ENCODE assay signal across 1 cellular context in genomic region chr3:187139126-187139894, GRCh38.
TF ChIP-seq lines count a peak whose summit lies in the region.

Gene RPL39L (minus strand): TSS chr3:187139496. CDS start chr3:187121300, 18,196 bp downstream.

TF ChIP-seq in K562, 482 proteins besides CTCF, POLR2A, EP300 and RAD21 (continued from another document):
- TF ChIP-seq, protein P1, sequence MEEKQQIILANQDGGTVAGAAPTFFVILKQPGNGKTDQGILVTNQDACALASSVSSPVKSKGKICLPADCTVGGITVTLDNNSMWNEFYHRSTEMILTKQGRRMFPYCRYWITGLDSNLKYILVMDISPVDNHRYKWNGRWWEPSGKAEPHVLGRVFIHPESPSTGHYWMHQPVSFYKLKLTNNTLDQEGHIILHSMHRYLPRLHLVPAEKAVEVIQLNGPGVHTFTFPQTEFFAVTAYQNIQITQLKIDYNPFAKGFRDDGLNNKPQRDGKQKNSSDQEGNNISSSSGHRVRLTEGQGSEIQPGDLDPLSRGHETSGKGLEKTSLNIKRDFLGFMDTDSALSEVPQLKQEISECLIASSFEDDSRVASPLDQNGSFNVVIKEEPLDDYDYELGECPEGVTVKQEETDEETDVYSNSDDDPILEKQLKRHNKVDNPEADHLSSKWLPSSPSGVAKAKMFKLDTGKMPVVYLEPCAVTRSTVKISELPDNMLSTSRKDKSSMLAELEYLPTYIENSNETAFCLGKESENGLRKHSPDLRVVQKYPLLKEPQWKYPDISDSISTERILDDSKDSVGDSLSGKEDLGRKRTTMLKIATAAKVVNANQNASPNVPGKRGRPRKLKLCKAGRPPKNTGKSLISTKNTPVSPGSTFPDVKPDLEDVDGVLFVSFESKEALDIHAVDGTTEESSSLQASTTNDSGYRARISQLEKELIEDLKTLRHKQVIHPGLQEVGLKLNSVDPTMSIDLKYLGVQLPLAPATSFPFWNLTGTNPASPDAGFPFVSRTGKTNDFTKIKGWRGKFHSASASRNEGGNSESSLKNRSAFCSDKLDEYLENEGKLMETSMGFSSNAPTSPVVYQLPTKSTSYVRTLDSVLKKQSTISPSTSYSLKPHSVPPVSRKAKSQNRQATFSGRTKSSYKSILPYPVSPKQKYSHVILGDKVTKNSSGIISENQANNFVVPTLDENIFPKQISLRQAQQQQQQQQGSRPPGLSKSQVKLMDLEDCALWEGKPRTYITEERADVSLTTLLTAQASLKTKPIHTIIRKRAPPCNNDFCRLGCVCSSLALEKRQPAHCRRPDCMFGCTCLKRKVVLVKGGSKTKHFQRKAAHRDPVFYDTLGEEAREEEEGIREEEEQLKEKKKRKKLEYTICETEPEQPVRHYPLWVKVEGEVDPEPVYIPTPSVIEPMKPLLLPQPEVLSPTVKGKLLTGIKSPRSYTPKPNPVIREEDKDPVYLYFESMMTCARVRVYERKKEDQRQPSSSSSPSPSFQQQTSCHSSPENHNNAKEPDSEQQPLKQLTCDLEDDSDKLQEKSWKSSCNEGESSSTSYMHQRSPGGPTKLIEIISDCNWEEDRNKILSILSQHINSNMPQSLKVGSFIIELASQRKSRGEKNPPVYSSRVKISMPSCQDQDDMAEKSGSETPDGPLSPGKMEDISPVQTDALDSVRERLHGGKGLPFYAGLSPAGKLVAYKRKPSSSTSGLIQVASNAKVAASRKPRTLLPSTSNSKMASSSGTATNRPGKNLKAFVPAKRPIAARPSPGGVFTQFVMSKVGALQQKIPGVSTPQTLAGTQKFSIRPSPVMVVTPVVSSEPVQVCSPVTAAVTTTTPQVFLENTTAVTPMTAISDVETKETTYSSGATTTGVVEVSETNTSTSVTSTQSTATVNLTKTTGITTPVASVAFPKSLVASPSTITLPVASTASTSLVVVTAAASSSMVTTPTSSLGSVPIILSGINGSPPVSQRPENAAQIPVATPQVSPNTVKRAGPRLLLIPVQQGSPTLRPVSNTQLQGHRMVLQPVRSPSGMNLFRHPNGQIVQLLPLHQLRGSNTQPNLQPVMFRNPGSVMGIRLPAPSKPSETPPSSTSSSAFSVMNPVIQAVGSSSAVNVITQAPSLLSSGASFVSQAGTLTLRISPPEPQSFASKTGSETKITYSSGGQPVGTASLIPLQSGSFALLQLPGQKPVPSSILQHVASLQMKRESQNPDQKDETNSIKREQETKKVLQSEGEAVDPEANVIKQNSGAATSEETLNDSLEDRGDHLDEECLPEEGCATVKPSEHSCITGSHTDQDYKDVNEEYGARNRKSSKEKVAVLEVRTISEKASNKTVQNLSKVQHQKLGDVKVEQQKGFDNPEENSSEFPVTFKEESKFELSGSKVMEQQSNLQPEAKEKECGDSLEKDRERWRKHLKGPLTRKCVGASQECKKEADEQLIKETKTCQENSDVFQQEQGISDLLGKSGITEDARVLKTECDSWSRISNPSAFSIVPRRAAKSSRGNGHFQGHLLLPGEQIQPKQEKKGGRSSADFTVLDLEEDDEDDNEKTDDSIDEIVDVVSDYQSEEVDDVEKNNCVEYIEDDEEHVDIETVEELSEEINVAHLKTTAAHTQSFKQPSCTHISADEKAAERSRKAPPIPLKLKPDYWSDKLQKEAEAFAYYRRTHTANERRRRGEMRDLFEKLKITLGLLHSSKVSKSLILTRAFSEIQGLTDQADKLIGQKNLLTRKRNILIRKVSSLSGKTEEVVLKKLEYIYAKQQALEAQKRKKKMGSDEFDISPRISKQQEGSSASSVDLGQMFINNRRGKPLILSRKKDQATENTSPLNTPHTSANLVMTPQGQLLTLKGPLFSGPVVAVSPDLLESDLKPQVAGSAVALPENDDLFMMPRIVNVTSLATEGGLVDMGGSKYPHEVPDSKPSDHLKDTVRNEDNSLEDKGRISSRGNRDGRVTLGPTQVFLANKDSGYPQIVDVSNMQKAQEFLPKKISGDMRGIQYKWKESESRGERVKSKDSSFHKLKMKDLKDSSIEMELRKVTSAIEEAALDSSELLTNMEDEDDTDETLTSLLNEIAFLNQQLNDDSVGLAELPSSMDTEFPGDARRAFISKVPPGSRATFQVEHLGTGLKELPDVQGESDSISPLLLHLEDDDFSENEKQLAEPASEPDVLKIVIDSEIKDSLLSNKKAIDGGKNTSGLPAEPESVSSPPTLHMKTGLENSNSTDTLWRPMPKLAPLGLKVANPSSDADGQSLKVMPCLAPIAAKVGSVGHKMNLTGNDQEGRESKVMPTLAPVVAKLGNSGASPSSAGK (IDR thresholded peaks at IDR 0.05) = peak; percentile 97
- TF ChIP-seq ZNF77 (CRISPR knock-in tag; IDR thresholded peaks at IDR 0.05) (no peak), RFX7 (CRISPR knock-in tag; IDR thresholded peaks at IDR 0.05) (no peak), ZNF586 (CRISPR knock-in tag; conservative IDR thresholded peaks at IDR 0.05) (no peak), ELK3 (CRISPR knock-in tag; IDR thresholded peaks at IDR 0.05) (no peak), SAP30 (IDR thresholded peaks at IDR 0.05; ENCODE audit: borderline replicate concordance, insufficient read depth, low read depth, low read length, poor library complexity, severe bottlenecking) (peak; percentile 72), MAX (CRISPR knock-in tag; IDR thresholded peaks at IDR 0.05) (peak; percentile 83), RNF2 (IDR thresholded peaks at IDR 0.05) (peak; percentile 90)
- TF ChIP-seq, protein P2, sequence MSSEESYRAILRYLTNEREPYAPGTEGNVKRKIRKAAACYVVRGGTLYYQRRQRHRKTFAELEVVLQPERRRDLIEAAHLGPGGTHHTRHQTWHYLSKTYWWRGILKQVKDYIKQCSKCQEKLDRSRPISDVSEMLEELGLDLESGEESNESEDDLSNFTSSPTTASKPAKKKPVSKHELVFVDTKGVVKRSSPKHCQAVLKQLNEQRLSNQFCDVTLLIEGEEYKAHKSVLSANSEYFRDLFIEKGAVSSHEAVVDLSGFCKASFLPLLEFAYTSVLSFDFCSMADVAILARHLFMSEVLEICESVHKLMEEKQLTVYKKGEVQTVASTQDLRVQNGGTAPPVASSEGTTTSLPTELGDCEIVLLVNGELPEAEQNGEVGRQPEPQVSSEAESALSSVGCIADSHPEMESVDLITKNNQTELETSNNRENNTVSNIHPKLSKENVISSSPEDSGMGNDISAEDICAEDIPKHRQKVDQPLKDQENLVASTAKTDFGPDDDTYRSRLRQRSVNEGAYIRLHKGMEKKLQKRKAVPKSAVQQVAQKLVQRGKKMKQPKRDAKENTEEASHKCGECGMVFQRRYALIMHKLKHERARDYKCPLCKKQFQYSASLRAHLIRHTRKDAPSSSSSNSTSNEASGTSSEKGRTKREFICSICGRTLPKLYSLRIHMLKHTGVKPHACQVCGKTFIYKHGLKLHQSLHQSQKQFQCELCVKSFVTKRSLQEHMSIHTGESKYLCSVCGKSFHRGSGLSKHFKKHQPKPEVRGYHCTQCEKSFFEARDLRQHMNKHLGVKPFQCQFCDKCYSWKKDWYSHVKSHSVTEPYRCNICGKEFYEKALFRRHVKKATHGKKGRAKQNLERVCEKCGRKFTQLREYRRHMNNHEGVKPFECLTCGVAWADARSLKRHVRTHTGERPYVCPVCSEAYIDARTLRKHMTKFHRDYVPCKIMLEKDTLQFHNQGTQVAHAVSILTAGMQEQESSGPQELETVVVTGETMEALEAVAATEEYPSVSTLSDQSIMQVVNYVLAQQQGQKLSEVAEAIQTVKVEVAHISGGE (CRISPR knock-in tag; IDR thresholded peaks at IDR 0.05) = peak in 1 of 3 experiments; percentile 48; a peak in 1 of 6 replicates
- TF ChIP-seq, protein P3, sequence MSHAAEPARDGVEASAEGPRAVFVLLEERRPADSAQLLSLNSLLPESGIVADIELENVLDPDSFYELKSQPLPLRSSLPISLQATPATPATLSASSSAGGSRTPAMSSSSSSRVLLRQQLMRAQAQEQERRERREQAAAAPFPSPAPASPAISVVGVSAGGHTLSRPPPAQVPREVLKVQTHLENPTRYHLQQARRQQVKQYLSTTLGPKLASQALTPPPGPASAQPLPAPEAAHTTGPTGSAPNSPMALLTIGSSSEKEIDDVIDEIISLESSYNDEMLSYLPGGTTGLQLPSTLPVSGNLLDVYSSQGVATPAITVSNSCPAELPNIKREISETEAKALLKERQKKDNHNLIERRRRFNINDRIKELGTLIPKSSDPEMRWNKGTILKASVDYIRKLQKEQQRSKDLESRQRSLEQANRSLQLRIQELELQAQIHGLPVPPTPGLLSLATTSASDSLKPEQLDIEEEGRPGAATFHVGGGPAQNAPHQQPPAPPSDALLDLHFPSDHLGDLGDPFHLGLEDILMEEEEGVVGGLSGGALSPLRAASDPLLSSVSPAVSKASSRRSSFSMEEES (CRISPR knock-in tag; IDR thresholded peaks at IDR 0.05) = no peak
